Comparison of ENCODE assay signal across 1 cellular context in the genomic region with DNA sequence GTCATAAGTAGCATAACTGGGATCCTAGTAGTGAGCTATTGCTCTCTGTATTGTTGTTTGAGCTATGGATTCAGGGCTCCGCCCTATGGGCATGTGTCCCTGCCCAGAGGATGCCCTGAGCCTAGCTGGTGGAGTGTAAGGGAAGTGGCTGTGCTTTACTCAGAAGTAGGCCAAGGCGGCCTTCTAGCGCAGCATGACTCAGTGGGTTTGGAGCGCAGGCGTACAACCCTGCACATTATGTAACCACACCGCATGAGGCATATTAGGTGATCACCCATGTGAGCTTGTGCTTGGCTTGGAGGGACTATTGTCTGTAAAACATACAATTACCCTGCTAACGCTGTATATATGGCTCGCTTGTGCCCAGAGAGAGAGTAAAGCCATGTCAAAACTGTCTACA.
TF ChIP-seq lines count a peak whose summit lies in the region.

No MANE protein-coding gene starts in this region.

TF ChIP-seq in HEK293, 187 proteins besides CTCF, POLR2A, EP300 and RAD21 (continued from another document):
- TF ChIP-seq ZNF510 (tag by site-specific recombination; IDR thresholded peaks at IDR 0.05; ENCODE audit: insufficient replicate concordance) (no peak), ZFP69B (tag by site-specific recombination; IDR thresholded peaks at IDR 0.05) (no peak), MEIS1 (CRISPR knock-in tag; IDR thresholded peaks at IDR 0.05; ENCODE audit: borderline replicate concordance) (no peak), ZNF514 (tag by site-specific recombination; IDR thresholded peaks at IDR 0.05) (no peak)
TF ChIP-seq in HEK293: peak in this region for 3.
